ENCODE assay signal across 17 cellular contexts in genomic region chr1:183869671-183870070, GRCh38.
DNase-seq lines count a peak whose midpoint lies in the region; ATAC-seq and TF ChIP-seq lines count a peak whose summit lies in the region.
"Had no signal": no experiment of that assay in that cellular context is flagged by ENCODE, and none has a peak within 500 bp of the region (broad histone marks: within the 10 kb centered on the region; RNA-seq: fewer than 3 reads in every experiment).

No MANE protein-coding gene starts in this region.

- TF ChIP-seq POLR2A in Peyer's patch (IDR thresholded peaks at IDR 0.05): no peak

- no peak overlapping the region for H3K4me3 Mint-ChIP-seq in stimulated activated effector memory CD8-positive, alpha-beta T cell treated with anti-CD3 and anti-CD28 coated beads, Interleukin-12 subunit alpha, Interleukin-12 subunit beta, amount 100 ng/mL, for 72 hours
- H3K4me3 Mint-ChIP-seq: stimulated activated naive CD8-positive, alpha-beta T cell treated with anti-CD3 and anti-CD28 coated beads, Interleukin-15, Interleukin-2, amounts not matched to agents 100 ng/mL and 50 ng/mL, for 24 hours had no signal

- H3K4me1 Mint-ChIP-seq in stimulated activated effector memory CD8-positive, alpha-beta T cell treated with anti-CD3 and anti-CD28 coated beads, Interleukin-12 subunit alpha, Interleukin-12 subunit beta, amount 100 ng/mL, for 72 hours: no peaks in the 10 kb centered on the region

- H3K4me1 ChIP-seq in BLaER1 (peaks cover 81% of the 10 kb centered on the region), skeletal muscle tissue (ENCODE audit: control insufficient read depth in 3 of 3, insufficient read depth in 3 of 3, low read length in 3 of 3) (peaks cover 13 to 29% (median 14%) of the 10 kb centered on the region in 3 donors), Peyer's patch (peaks cover 0 to 6% (median 0%) of the 10 kb centered on the region in 4 donors)
- H3K4me1 ChIP-seq: pancreas had no signal

- H3K27ac Mint-ChIP-seq in stimulated activated effector memory CD8-positive, alpha-beta T cell treated with anti-CD3 and anti-CD28 coated beads, Interleukin-12 subunit alpha, Interleukin-12 subunit beta, amount 100 ng/mL, for 72 hours: no peak overlapping the region
- H3K27ac Mint-ChIP-seq: stimulated activated naive CD8-positive, alpha-beta T cell treated with anti-CD3 and anti-CD28 coated beads, Interleukin-15, Interleukin-2, amounts not matched to agents 100 ng/mL and 50 ng/mL, for 24 hours had no signal

- H3K4me2 ChIP-seq in BLaER1: peak overlapping the region; percentile 76
- H3K4me2 ChIP-seq: PC-9, SK-N-SH had no signal

- H3K27ac ChIP-seq in BLaER1 (peak overlapping the region; percentile 96), skeletal muscle tissue (ENCODE audit: low read depth, low read length) (peak overlapping the region; percentile 59), Peyer's patch (peak overlapping the region in 2 of 4 donors; percentile 29 to 53)
- H3K27ac ChIP-seq: PC-9 had no signal

- H3K4me3 ChIP-seq in BLaER1 (no peak overlapping the region), skeletal muscle tissue (ENCODE audit: low read length in 3 of 3) (no peak overlapping the region), Peyer's patch (no peak overlapping the region)
- H3K4me3 ChIP-seq: pancreas, PC-9 had no signal

- H3K36me3 ChIP-seq in BLaER1: peaks cover 47% of the 10 kb centered on the region
- peaks cover 0 to 7% (median 0%) of the 10 kb centered on the region in 3 donors for H3K36me3 ChIP-seq in skeletal muscle tissue (ENCODE audit: control insufficient read depth in 3 of 3, insufficient read depth in 3 of 3, low read length in 3 of 3)
- no peaks in the 10 kb centered on the region for H3K36me3 ChIP-seq in Peyer's patch
- H3K36me3 ChIP-seq: pancreas had no signal

- peak overlapping the region; percentile 57 for H3K9ac ChIP-seq in BLaER1
- H3K9ac ChIP-seq in skeletal muscle tissue (ENCODE audit: low read depth in 1 of 3, low read length in 3 of 3): no peak overlapping the region
- H3K9ac ChIP-seq: SK-N-SH had no signal

- H3K9me3 ChIP-seq in BLaER1 (0 out of 2 replicates have a peak, but pooled peaks cover 4% of the 10 kb centered on the region), skeletal muscle tissue (ENCODE audit: control insufficient read depth in 3 of 3, low read length in 3 of 3) (no peaks in the 10 kb centered on the region), Peyer's patch (no peaks in the 10 kb centered on the region)
- H3K9me3 ChIP-seq: Caco-2, pancreas, SK-N-SH had no signal

- no peak for ATAC-seq in GM21526 (IDR thresholded peaks at IDR 0.05; ENCODE audit: low FRiP score, unreplicated experiment)
- ATAC-seq in stimulated activated effector memory CD8-positive, alpha-beta T cell treated with anti-CD3 and anti-CD28 coated beads, Interleukin-12 subunit alpha, Interleukin-12 subunit beta, amount 100 ng/mL, for 72 hours: no peak

- DNase-seq in amniotic epithelial cell (ENCODE audit: low read depth) (peak; percentile 29), foreskin melanocyte (peak; percentile 59), Peyer's patch (no peak), dedifferentiated amniotic fluid mesenchymal stem cell (ENCODE audit: extremely low spot score) (no peak)
- no peak for DNase-seq in stimulated activated effector memory CD8-positive, alpha-beta T cell treated with anti-CD3 and anti-CD28 coated beads, Interleukin-12 subunit alpha, Interleukin-12 subunit beta, amount 100 ng/mL, for 72 hours (ENCODE audit: low spot score in 2 of 2)
- DNase-seq: activated T-cell treated with anti-CD3 and anti-CD28 coated beads, Interleukin-2, amount 50 U/mL, for 1 hour; Caco-2; NCI-H1048; NCI-H2107; NCI-H69; PC-9; SK-N-SH had no signal

- H3K27me3 ChIP-seq in BLaER1 (no peaks in the 10 kb centered on the region), skeletal muscle tissue (ENCODE audit: control insufficient read depth in 3 of 3, insufficient read depth in 3 of 3, low read length in 3 of 3) (no peaks in the 10 kb centered on the region), Peyer's patch (no peaks in the 10 kb centered on the region)
- H3K27me3 ChIP-seq: pancreas had no signal

- no peaks in the 10 kb centered on the region for H3K9me3 Mint-ChIP-seq in stimulated activated effector memory CD8-positive, alpha-beta T cell treated with anti-CD3 and anti-CD28 coated beads, Interleukin-12 subunit alpha, Interleukin-12 subunit beta, amount 100 ng/mL, for 72 hours
- H3K9me3 Mint-ChIP-seq: stimulated activated naive CD8-positive, alpha-beta T cell treated with anti-CD3 and anti-CD28 coated beads, Interleukin-15, Interleukin-2, amounts not matched to agents 100 ng/mL and 50 ng/mL, for 24 hours had no signal

- H3K36me3 Mint-ChIP-seq in stimulated activated effector memory CD8-positive, alpha-beta T cell treated with anti-CD3 and anti-CD28 coated beads, Interleukin-12 subunit alpha, Interleukin-12 subunit beta, amount 100 ng/mL, for 72 hours: no peaks in the 10 kb centered on the region

- no peak for TF ChIP-seq CTCF in Peyer's patch (IDR thresholded peaks at IDR 0.05)

- H4K20me1 ChIP-seq in BLaER1: no peaks in the 10 kb centered on the region

Comparison
In these comparisons a context has a peak if more than half of its experiments do, and no peak if none do; other contexts are left out.
1. DNase-seq: peak in amniotic epithelial cell (single experiment) and foreskin melanocyte (single experiment); none in Peyer's patch (0 of 3), stimulated activated effector memory CD8-positive, alpha-beta T cell treated with anti-CD3 and anti-CD28 coated beads, Interleukin-12 subunit alpha, Interleukin-12 subunit beta, amount 100 ng/mL, for 72 hours (0 of 2) and dedifferentiated amniotic fluid mesenchymal stem cell (single experiment).